In genomic region chr17:17467720-17468119, GRCh38 we compare ENCODE assay signal across 19 cellular contexts. TPM values are rescaled to one million over a fixed set of nuclear protein-coding genes. Genes with fewer than 3 reads are reported as not detected.
DNase-seq lines count a peak whose midpoint lies in the region; ATAC-seq and TF ChIP-seq lines count a peak whose summit lies in the region.
"Had no signal": no experiment of that assay in that cellular context is flagged by ENCODE, and none has a peak within 500 bp of the region (broad histone marks: within the 10 kb centered on the region; RNA-seq: fewer than 3 reads in every experiment).

No MANE protein-coding gene starts in this region.

- peak; percentile 5 to 80 for ATAC-seq in left cardiac atrium
- no peak for ATAC-seq in HG03039 (IDR thresholded peaks at IDR 0.05; ENCODE audit: unreplicated experiment)
- ATAC-seq in effector memory CD8-positive, alpha-beta T cell (replicated peaks) = no peak
- ATAC-seq: left lung had no signal

- H3K4me1 ChIP-seq in left ventricle myocardium inferior (peaks cover 11% of the 10 kb centered on the region), SJCRH30 (peaks cover 37% of the 10 kb centered on the region)
- H3K4me1 ChIP-seq: Caco-2, left lung, SJSA1 had no signal

- H3K27me3 ChIP-seq in left ventricle myocardium inferior (ENCODE audit: low read depth) (peaks cover 12% of the 10 kb centered on the region), SJCRH30 (no peaks in the 10 kb centered on the region)

- TF ChIP-seq CTCF in left ventricle myocardium inferior (IDR thresholded peaks at IDR 0.05; ENCODE audit: borderline replicate concordance) = no peak
- TF ChIP-seq CTCF in fibroblast of villous mesenchyme (IDR thresholded peaks at IDR 0.05; ENCODE audit: insufficient read depth, low read depth, low read length) = no peak

- H3K9me3 Mint-ChIP-seq in effector memory CD8-positive, alpha-beta T cell = no peaks in the 10 kb centered on the region
- H3K9me3 Mint-ChIP-seq: activated naive CD8-positive, alpha-beta T cell treated with anti-CD3 and anti-CD28 coated beads for 36 hours; activated T-cell treated with anti-CD3 and anti-CD28 coated beads, Interleukin-2, amount 50 U/mL, for 24 hours had no signal

- H3K27ac ChIP-seq in left ventricle myocardium inferior (replicated peaks) = no peak overlapping the region
- H3K27ac ChIP-seq in SJCRH30 = peak overlapping the region; percentile 37
- H3K27ac ChIP-seq: left lung, SJSA1 had no signal

- H3K4me1 Mint-ChIP-seq in effector memory CD8-positive, alpha-beta T cell (ENCODE audit: low read depth in 2 of 2) = no peaks in the 10 kb centered on the region
- H3K4me1 Mint-ChIP-seq: naive B cell had no signal

- intact Hi-C loops in left cardiac atrium (cut with DNase I) (no loop called here), left ventricle myocardium inferior (cut with micrococcal nuclease) (no loop called here)

- H3K9me3 ChIP-seq in left ventricle myocardium inferior (replicated peaks) (no peaks in the 10 kb centered on the region), SJCRH30 (replicated peaks) (no peaks in the 10 kb centered on the region)
- H3K9me3 ChIP-seq: Caco-2, left lung, SJSA1 had no signal

- H3K27ac Mint-ChIP-seq in effector memory CD8-positive, alpha-beta T cell = no peak overlapping the region
- H3K27ac Mint-ChIP-seq: activated naive CD8-positive, alpha-beta T cell treated with anti-CD3 and anti-CD28 coated beads for 36 hours; activated T-cell treated with anti-CD3 and anti-CD28 coated beads, Interleukin-2, amount 50 U/mL, for 24 hours; naive B cell had no signal

- H3K27me3 Mint-ChIP-seq in effector memory CD8-positive, alpha-beta T cell = peaks cover 42 to 75% of the 10 kb centered on the region in 2 donors

- H3K36me3 ChIP-seq in left ventricle myocardium inferior (no peaks in the 10 kb centered on the region), SJCRH30 (no peaks in the 10 kb centered on the region)
- H3K36me3 ChIP-seq: left lung, SJSA1 had no signal

- H3K4me3 ChIP-seq in left ventricle myocardium inferior = no peak overlapping the region
- no peak overlapping the region for H3K4me3 ChIP-seq in SJCRH30
- H3K4me3 ChIP-seq in fibroblast of villous mesenchyme (ENCODE audit: low read depth, low read length) = no peak overlapping the region
- H3K4me3 ChIP-seq: left lung, SJSA1 had no signal

- no peak for DNase-seq in left cardiac atrium
- no peak for DNase-seq in left ventricle myocardium inferior
- peak; percentile 65 to 80 for DNase-seq in SJCRH30
- DNase-seq in fibroblast of villous mesenchyme (ENCODE audit: low read depth) = peak; percentile 44
- DNase-seq in effector memory CD8-positive, alpha-beta T cell = no peak
- no peak for DNase-seq in HPDE6-E6E7 (ENCODE audit: extremely low spot score)
- no peak for DNase-seq in NCI-H2029 treated with DMSO at 0.1 percent for 48 hours (lab: John Stamatoyannopoulos, UW)
- DNase-seq: activated CD4-positive, alpha-beta T cell treated with anti-CD3 and anti-CD28 coated beads, Interleukin-2, amount 50 U/mL, for 4 hours; activated naive CD8-positive, alpha-beta T cell treated with anti-CD3 and anti-CD28 coated beads for 36 hours; activated T-cell treated with anti-CD3 and anti-CD28 coated beads, Interleukin-2, amount 50 U/mL, for 24 hours; Caco-2; erythroblast; left lung; MM.1S; naive B cell; NCI-H2081 treated with DMSO at 0.1 percent for 48 hours; NK-92 treated with Interleukin-12 subunit alpha and Interleukin-12 subunit beta, amount 100 ng/mL, for 24 hours had no signal

- no peaks in the 10 kb centered on the region for H3K36me3 Mint-ChIP-seq in effector memory CD8-positive, alpha-beta T cell (ENCODE audit: insufficient read depth)
- H3K36me3 Mint-ChIP-seq: activated naive CD8-positive, alpha-beta T cell treated with anti-CD3 and anti-CD28 coated beads for 36 hours; naive B cell had no signal

- no peak overlapping the region for H3K4me3 Mint-ChIP-seq in effector memory CD8-positive, alpha-beta T cell
- H3K4me3 Mint-ChIP-seq: activated naive CD8-positive, alpha-beta T cell treated with anti-CD3 and anti-CD28 coated beads for 36 hours; activated T-cell treated with anti-CD3 and anti-CD28 coated beads, Interleukin-2, amount 50 U/mL, for 24 hours; naive B cell had no signal

RNA-seq across cellular contexts. Expression of gene MED9, which starts 9.1 kb away (rescaled TPM):
- total RNA-seq in left cardiac atrium (10 to 100 TPM; 26.8 to 35.1 TPM), left ventricle myocardium inferior (34.1 TPM), fibroblast of villous mesenchyme (11.2 and 12.2 TPM in 2 replicates)
- 84.4 and 88.9 TPM in 2 replicates for total RNA-seq in SJCRH30 (2014; rRNA removed; shearing (Covaris generic))

RNA-seq across cellular contexts. Expression of gene RASD1, which starts 28.5 kb away (rescaled TPM):
- total RNA-seq in left cardiac atrium (10 to 100 TPM; 35.3 to 55.1 TPM), left ventricle myocardium inferior (25.4 TPM), fibroblast of villous mesenchyme (0.64 and 0.86 TPM in 2 replicates)
- total RNA-seq in SJCRH30 (2014; rRNA removed; shearing (Covaris generic)) = not detected in 2 replicates

Comparison
In these comparisons a context has a peak if more than half of its experiments do, and no peak if none do; other contexts are left out.
1. ATAC-seq: peak in left cardiac atrium (2 of 2); none in HG03039 (single experiment) and effector memory CD8-positive, alpha-beta T cell (single experiment).
2. DNase-seq: peak in SJCRH30 (2 of 2) and fibroblast of villous mesenchyme (single experiment); none in left cardiac atrium (single experiment), left ventricle myocardium inferior (single experiment), effector memory CD8-positive, alpha-beta T cell (0 of 3), HPDE6-E6E7 (single experiment) and NCI-H2029 treated with DMSO at 0.1 percent for 48 hours (single experiment).
3. RNA of gene RASD1, which starts 28.5 kb away (total RNA-seq): 35.3 to 55.1 TPM in left cardiac atrium and 25.4 TPM in left ventricle myocardium inferior (single experiment); 0.64 to 0.86 TPM in fibroblast of villous mesenchyme and not detected in SJCRH30; every median in the first group is over 10 times any median in the second.